ENCODE assay signal across 26 cellular contexts in genomic region chr10:30870926-30871325, GRCh38.
DNase-seq lines count a peak whose midpoint lies in the region; ATAC-seq and TF ChIP-seq lines count a peak whose summit lies in the region.
"Had no signal": no experiment of that assay in that cellular context is flagged by ENCODE, and none has a peak within 500 bp of the region (broad histone marks: within the 10 kb centered on the region; RNA-seq: fewer than 3 reads in every experiment).

No MANE protein-coding gene starts in this region.

- peaks cover 14% of the 10 kb centered on the region for H3K36me3 Mint-ChIP-seq in brain
- no peaks in the 10 kb centered on the region for H3K36me3 Mint-ChIP-seq in nephron (ENCODE audit: low read depth)

- H3K4me1 ChIP-seq in left ventricle myocardium inferior (peaks cover 3% of the 10 kb centered on the region), uterus (no peaks in the 10 kb centered on the region)
- H3K4me1 ChIP-seq: BE2C had no signal

- peak overlapping the region in 3 of 5 experiments; percentile 4 to 16 (median 10) for H3K27ac Mint-ChIP-seq in brain
- H3K27ac Mint-ChIP-seq in nephron: peak overlapping the region; percentile 35 to 75 (median 47)
- H3K27ac Mint-ChIP-seq: H9, IgD-negative memory B cell had no signal

- peaks cover 37% of the 10 kb centered on the region for H3K4me1 Mint-ChIP-seq in brain
- peaks cover 27% of the 10 kb centered on the region for H3K4me1 Mint-ChIP-seq in nephron
- H3K4me1 Mint-ChIP-seq: CD14-positive monocyte; CD8-positive, alpha-beta memory T cell; IgD-negative memory B cell had no signal

- peaks cover 17% of the 10 kb centered on the region for H3K36me3 ChIP-seq in left ventricle myocardium inferior
- no peaks in the 10 kb centered on the region for H3K36me3 ChIP-seq in uterus
- H3K36me3 ChIP-seq: BE2C had no signal

- no peaks in the 10 kb centered on the region for H3K27me3 Mint-ChIP-seq in brain
- H3K27me3 Mint-ChIP-seq in nephron (ENCODE audit: low read depth): no peaks in the 10 kb centered on the region
- H3K27me3 Mint-ChIP-seq: CD8-positive, alpha-beta memory T cell; IgD-negative memory B cell had no signal

- intact Hi-C loops in left ventricle myocardium inferior (cut with micrococcal nuclease) (no loop called here), Right ventricle myocardium superior (cut with DNase I) (no loop called here), uterus (cut with DNase I; ENCODE audit: low total_unique reads) (no loop called here)

- no peak overlapping the region for H3K4me3 ChIP-seq in left ventricle myocardium inferior
- no peak overlapping the region for H3K4me3 ChIP-seq in uterus
- H3K4me3 ChIP-seq: PC-9 had no signal

- peaks cover 0 to 3% (median 0%) of the 10 kb centered on the region in 5 experiments for H3K9me3 Mint-ChIP-seq in brain
- H3K9me3 Mint-ChIP-seq in nephron: no peaks in the 10 kb centered on the region
- H3K9me3 Mint-ChIP-seq: CD8-positive, alpha-beta memory T cell; H9; IgD-negative memory B cell had no signal

- H3K9me3 ChIP-seq in left ventricle myocardium inferior (replicated peaks) (no peaks in the 10 kb centered on the region), uterus (no peaks in the 10 kb centered on the region)
- H3K9me3 ChIP-seq: BE2C had no signal

- TF ChIP-seq POLR2A in uterus (IDR thresholded peaks at IDR 0.05): no peak

- peak overlapping the region; percentile 6 for H3K27ac ChIP-seq in left ventricle myocardium inferior (replicated peaks)
- H3K27ac ChIP-seq in uterus: peak overlapping the region; percentile 9 to 29
- H3K27ac ChIP-seq: PC-9 had no signal

- TF ChIP-seq CTCF in left ventricle myocardium inferior (IDR thresholded peaks at IDR 0.05; ENCODE audit: borderline replicate concordance) (no peak), brain (conservative IDR thresholded peaks at IDR 0.05) (no peak), nephron (IDR thresholded peaks at IDR 0.05; ENCODE audit: unreplicated experiment in 3 of 3) (no peak), uterus (IDR thresholded peaks at IDR 0.05) (no peak)

- no peak for DNase-seq in left ventricle myocardium inferior
- DNase-seq in Right ventricle myocardium superior: no peak
- no peak for DNase-seq in uterus
- no peak for DNase-seq in NCI-H446 (lab: John Stamatoyannopoulos, UW)
- no peak for DNase-seq in SIG-M5 treated with dmso at 0.1 percent for 504 hours (lab: John Stamatoyannopoulos, UW; ENCODE audit: unreplicated experiment)
- DNase-seq: 8988T; ACHN; BE2C; CD8-positive, alpha-beta memory T cell; DMS 273 treated with DMSO at 0.1 percent for 48 hours; DMS79; H9; NCI-H1092 treated with DMSO at 0.1 percent for 48 hours; NCI-H1436; NCI-H187 treated with DMSO at 0.1 percent for 48 hours; NCI-H2171 treated with DMSO at 0.1 percent for 48 hours; NCI-H345; NCI-H526; NCI-H82; PC-9 had no signal

- ATAC-seq in Right ventricle myocardium superior (ENCODE audit: poor library complexity) (no peak), GM18517 (IDR thresholded peaks at IDR 0.05; ENCODE audit: unreplicated experiment) (no peak)
- ATAC-seq: Right ventricle myocardium inferior had no signal

- H3K4me3 Mint-ChIP-seq in brain: no peak overlapping the region
- H3K4me3 Mint-ChIP-seq in nephron: no peak overlapping the region
- H3K4me3 Mint-ChIP-seq: CD14-positive monocyte; CD8-positive, alpha-beta memory T cell; H9; IgD-negative memory B cell had no signal

- H3K27me3 ChIP-seq in left ventricle myocardium inferior (ENCODE audit: low read depth) (no peaks in the 10 kb centered on the region), uterus (no peaks in the 10 kb centered on the region)
- H3K27me3 ChIP-seq: BE2C had no signal
